19 cellular contexts compared by ENCODE assay signal in the genomic region with DNA sequence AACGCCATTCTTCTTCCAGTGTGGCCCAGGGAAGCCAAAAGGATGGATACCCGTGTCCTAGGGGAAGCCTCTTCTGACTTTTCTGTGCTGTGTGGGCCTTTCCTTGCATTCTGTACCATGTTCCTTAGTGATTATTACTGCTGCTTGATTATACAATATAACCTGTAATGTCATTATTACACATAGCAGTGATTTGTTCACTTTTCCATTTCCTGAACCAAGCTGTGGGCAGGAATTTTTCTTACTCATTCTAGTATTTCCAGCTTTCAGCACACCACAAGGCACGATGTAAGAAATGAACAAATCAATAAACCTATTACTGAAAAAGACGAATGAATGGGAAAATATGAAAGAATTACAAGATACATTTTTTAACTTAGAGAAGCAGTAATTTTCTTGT. TPM values are rescaled to one million over a fixed set of nuclear protein-coding genes. Genes with fewer than 3 reads are reported as not detected.
DNase-seq lines count a peak whose midpoint lies in the region; ATAC-seq, FAIRE-seq and TF ChIP-seq lines count a peak whose summit lies in the region.
"Had no signal": no experiment of that assay in that cellular context is flagged by ENCODE, and none has a peak within 500 bp of the region (broad histone marks: within the 10 kb centered on the region; RNA-seq: fewer than 3 reads in every experiment).

No MANE protein-coding gene starts in this region.

- H3K9me3 Mint-ChIP-seq in stimulated activated naive CD8-positive, alpha-beta T cell treated with anti-CD3 and anti-CD28 coated beads, Interleukin-15, amount 100 ng/mL, for 72 hours: no peaks in the 10 kb centered on the region
- no peaks in the 10 kb centered on the region for H3K9me3 Mint-ChIP-seq in activated T-helper 17 cell treated with anti-CD3 and anti-CD28 coated beads, Interleukin-2, amount 50 U/mL, for 72 hours
- H3K9me3 Mint-ChIP-seq: CD4-positive, CD25-positive, alpha-beta regulatory T cell; CD8-positive, alpha-beta memory T cell had no signal

- H3K4me1 ChIP-seq in suprapubic skin: no peaks in the 10 kb centered on the region
- H3K4me1 ChIP-seq: BE2C, HAP-1 had no signal

- H3K27me3 Mint-ChIP-seq in stimulated activated naive CD8-positive, alpha-beta T cell treated with anti-CD3 and anti-CD28 coated beads, Interleukin-15, amount 100 ng/mL, for 72 hours: no peaks in the 10 kb centered on the region
- H3K27me3 Mint-ChIP-seq in activated T-helper 17 cell treated with anti-CD3 and anti-CD28 coated beads, Interleukin-2, amount 50 U/mL, for 72 hours: no peaks in the 10 kb centered on the region
- H3K27me3 Mint-ChIP-seq: CD8-positive, alpha-beta memory T cell had no signal

- no peaks in the 10 kb centered on the region for H3K36me3 Mint-ChIP-seq in activated T-helper 17 cell treated with anti-CD3 and anti-CD28 coated beads, Interleukin-2, amount 50 U/mL, for 72 hours (ENCODE audit: low read depth)
- H3K36me3 Mint-ChIP-seq: CD4-positive, CD25-positive, alpha-beta regulatory T cell; CD8-positive, alpha-beta memory T cell had no signal

- H3K4me3 ChIP-seq in epithelial cell of esophagus (ENCODE audit: low read length) (no peak overlapping the region), foreskin fibroblast (ENCODE audit: low read depth in 1 of 2, low read length in 2 of 2) (no peak overlapping the region), suprapubic skin (no peak overlapping the region)
- H3K4me3 ChIP-seq: HAP-1 had no signal

- TF ChIP-seq CTCF in epithelial cell of esophagus (IDR thresholded peaks at IDR 0.05; ENCODE audit: insufficient read depth, low read depth, low read length, missing control alignments) (no peak), foreskin fibroblast (IDR thresholded peaks at IDR 0.05; ENCODE audit: low read depth, low read length) (no peak), suprapubic skin (IDR thresholded peaks at IDR 0.05) (no peak)

- H3K27ac ChIP-seq in suprapubic skin: no peak overlapping the region

- ATAC-seq in stimulated activated naive CD8-positive, alpha-beta T cell treated with anti-CD3 and anti-CD28 coated beads, Interleukin-15, amount 100 ng/mL, for 72 hours: peak; percentile 33
- ATAC-seq in stimulated activated naive CD8-positive, alpha-beta T cell treated with anti-CD3 and anti-CD28 coated beads, Interleukin-15, Interleukin-2, amounts not matched to agents 100 U/mL and 50 U/mL, for 24 hours: no peak
- ATAC-seq in activated T-helper 17 cell treated with anti-CD3 and anti-CD28 coated beads, Interleukin-2, amount 50 U/mL, for 72 hours (replicated peaks): peak; percentile 56

- TF ChIP-seq EP300 in suprapubic skin (IDR thresholded peaks at IDR 0.05): no peak

- H3K4me3 Mint-ChIP-seq in stimulated activated naive CD8-positive, alpha-beta T cell treated with anti-CD3 and anti-CD28 coated beads, Interleukin-15, amount 100 ng/mL, for 72 hours: no peak overlapping the region
- H3K4me3 Mint-ChIP-seq in activated T-helper 17 cell treated with anti-CD3 and anti-CD28 coated beads, Interleukin-2, amount 50 U/mL, for 72 hours: no peak overlapping the region
- H3K4me3 Mint-ChIP-seq: CD4-positive, CD25-positive, alpha-beta regulatory T cell; CD8-positive, alpha-beta memory T cell had no signal

- H3K27me3 ChIP-seq in suprapubic skin: no peaks in the 10 kb centered on the region
- H3K27me3 ChIP-seq: BE2C had no signal

- H3K36me3 ChIP-seq in suprapubic skin: no peaks in the 10 kb centered on the region
- H3K36me3 ChIP-seq: BE2C, HAP-1 had no signal

- H3K9me3 ChIP-seq in suprapubic skin: no peaks in the 10 kb centered on the region
- H3K9me3 ChIP-seq: BE2C, HAP-1 had no signal

- WGBS in suprapubic skin: 88% methylated on average over 4 of the region's 4 CpGs

- TF ChIP-seq POLR2A in H54 (IDR thresholded peaks at IDR 0.05; ENCODE audit: low read depth, low read length): no peak
- TF ChIP-seq POLR2A in suprapubic skin (IDR thresholded peaks at IDR 0.05): no peak

- H3K4me1 Mint-ChIP-seq in stimulated activated naive CD8-positive, alpha-beta T cell treated with anti-CD3 and anti-CD28 coated beads, Interleukin-15, amount 100 ng/mL, for 72 hours: no peaks in the 10 kb centered on the region
- peaks cover 5% of the 10 kb centered on the region for H3K4me1 Mint-ChIP-seq in activated T-helper 17 cell treated with anti-CD3 and anti-CD28 coated beads, Interleukin-2, amount 50 U/mL, for 72 hours
- H3K4me1 Mint-ChIP-seq: CD4-positive, CD25-positive, alpha-beta regulatory T cell; CD8-positive, alpha-beta memory T cell had no signal

- no peak overlapping the region for H3K27ac Mint-ChIP-seq in stimulated activated naive CD8-positive, alpha-beta T cell treated with anti-CD3 and anti-CD28 coated beads, Interleukin-15, amount 100 ng/mL, for 72 hours
- no peak overlapping the region for H3K27ac Mint-ChIP-seq in activated T-helper 17 cell treated with anti-CD3 and anti-CD28 coated beads, Interleukin-2, amount 50 U/mL, for 72 hours
- H3K27ac Mint-ChIP-seq: CD4-positive, CD25-positive, alpha-beta regulatory T cell; CD8-positive, alpha-beta memory T cell had no signal

- no peak for FAIRE-seq in H54 (lab: Jason Lieb, UNC)
- FAIRE-seq: G401.6, H1 had no signal

- no peak for DNase-seq in stimulated activated naive CD8-positive, alpha-beta T cell treated with anti-CD3 and anti-CD28 coated beads, Interleukin-15, amount 100 ng/mL, for 72 hours
- DNase-seq in stimulated activated naive CD8-positive, alpha-beta T cell treated with anti-CD3 and anti-CD28 coated beads, Interleukin-15, Interleukin-2, amounts not matched to agents 100 U/mL and 50 U/mL, for 24 hours: no peak
- DNase-seq in epithelial cell of esophagus (ENCODE audit: low read depth) (peak; percentile 53), H54 (ENCODE audit: insufficient read length, low spot score) (no peak), foreskin fibroblast (no peak), suprapubic skin (ENCODE audit: low spot score in 2 of 2) (no peak)
- DNase-seq: BE2C; C1 segment of cervical spinal cord; CD4-positive, CD25-positive, alpha-beta regulatory T cell; CD8-positive, alpha-beta memory T cell; COR-L47; DMS 273 treated with DMSO at 0.1 percent for 48 hours; DMS53; DND-41; EL had no signal

RNA-seq across cellular contexts. Expression of gene USP33, which starts 8.4 kb away (rescaled TPM):
- 10 to 100 TPM; 37.9 to 43.1 TPM for total RNA-seq in activated T-helper 17 cell treated with anti-CD3 and anti-CD28 coated beads, Interleukin-2, amount 50 U/mL, for 72 hours
- total RNA-seq in suprapubic skin: 100 to 1,000 TPM in 1 of 4 donors, 10 to 100 TPM in 3; 45.3 to 108 (median 53.6) TPM

RNA-seq across cellular contexts. Expression of gene MIGA1, which starts 11.4 kb away (rescaled TPM):
- 10 to 100 TPM in 1 of 2 donors, 1 to 10 TPM in 1; 9.5 to 13.9 TPM for total RNA-seq in activated T-helper 17 cell treated with anti-CD3 and anti-CD28 coated beads, Interleukin-2, amount 50 U/mL, for 72 hours
- total RNA-seq in suprapubic skin: 10 to 100 TPM in 2 of 4 donors, 1 to 10 TPM in 2; 7.6 to 17.6 (median 10.2) TPM
